Comparison of ENCODE assay signal across 8 cellular contexts in genomic region chr19:3626473-3627350, GRCh38. TPM values are rescaled to one million over a fixed set of nuclear protein-coding genes. Genes with fewer than 3 reads are reported as not detected.
DNase-seq lines count a peak whose midpoint lies in the region; ATAC-seq and TF ChIP-seq lines count a peak whose summit lies in the region.

Gene CACTIN (minus strand): TSS chr19:3626790. CDS start chr19:3626762, 28 bp downstream.

- peak; percentile 88 for ATAC-seq in HG02642 (IDR thresholded peaks at IDR 0.05; ENCODE audit: poor library complexity, unreplicated experiment)

- WGBS in thymus: under 1% methylated on average over 80 of the region's 80 CpGs

- H3K36me3 ChIP-seq in thymus (ENCODE audit: control insufficient read depth, insufficient read depth): peaks cover 27% of the 10 kb centered on the region

- H3K4me1 Mint-ChIP-seq in osteocyte (ENCODE audit: unreplicated experiment): peaks cover 27% of the 10 kb centered on the region

- H3K4me3 Mint-ChIP-seq in osteocyte (ENCODE audit: unreplicated experiment): peak within 1 kb of the TSS; percentile 98

- H3K4me1 ChIP-seq in thymus (ENCODE audit: control insufficient read depth, insufficient read depth, low read length): peaks cover 13% of the 10 kb centered on the region

- H3K4me3 ChIP-seq in GM08714 (ENCODE audit: low read length) (peak within 1 kb of the TSS; percentile 96), thymus (ENCODE audit: low read length) (peak within 1 kb of the TSS; percentile 89)

- intact Hi-C loops in head of caudate nucleus (cut with DNase I): no loop called here

- H3K36me3 Mint-ChIP-seq in osteocyte (ENCODE audit: unreplicated experiment): peaks cover 6% of the 10 kb centered on the region

- no peaks in the 10 kb centered on the region for H3K9me3 Mint-ChIP-seq in osteocyte (ENCODE audit: unreplicated experiment)

- DNase-seq in NCI-H1417 (lab: John Stamatoyannopoulos, UW) (peak; percentile 99), SW 1271 (lab: John Stamatoyannopoulos, UW) (peak; percentile 96), head of caudate nucleus (peak; percentile 96 to 100 (median 99)), osteocyte (ENCODE audit: extremely low spot score, unreplicated experiment) (peak; percentile 99)
- DNase-seq in activated naive CD8-positive, alpha-beta T cell treated with anti-CD3 and anti-CD28 coated beads, Interleukin-2, amount 50 U/mL, for 16 hours (ENCODE audit: low read depth, low spot score): peak; percentile 98

- H3K27me3 ChIP-seq in thymus (ENCODE audit: control insufficient read depth, insufficient read depth): no peaks in the 10 kb centered on the region

- no peak for TF ChIP-seq CTCF in osteocyte (IDR thresholded peaks at IDR 0.05)

- no peaks in the 10 kb centered on the region for H3K27me3 Mint-ChIP-seq in osteocyte (ENCODE audit: unreplicated experiment)

- peak within 1 kb of the TSS; percentile 98 for H3K27ac Mint-ChIP-seq in osteocyte (ENCODE audit: unreplicated experiment)

- peak within 1 kb of the TSS; percentile 86 for H3K27ac ChIP-seq in thymus (ENCODE audit: low read depth)

- no peaks in the 10 kb centered on the region for H3K9me3 ChIP-seq in thymus (ENCODE audit: control insufficient read depth)

RNA-seq across cellular contexts. Expression of gene CACTIN, which starts in this region (rescaled TPM):
- total RNA-seq in osteocyte: 24.7 and 26.6 TPM in 2 replicates
- 20.4 TPM for polyA plus RNA-seq in thymus

Comparison
In these comparisons a context has a peak if more than half of its experiments do, and no peak if none do; other contexts are left out.
1. Peak in every context shown above with its lines: DNase-seq, ATAC-seq, H3K4me3 ChIP-seq and H3K27ac ChIP-seq.